Comparison of ENCODE assay signal across 1 cellular context in the genomic region with DNA sequence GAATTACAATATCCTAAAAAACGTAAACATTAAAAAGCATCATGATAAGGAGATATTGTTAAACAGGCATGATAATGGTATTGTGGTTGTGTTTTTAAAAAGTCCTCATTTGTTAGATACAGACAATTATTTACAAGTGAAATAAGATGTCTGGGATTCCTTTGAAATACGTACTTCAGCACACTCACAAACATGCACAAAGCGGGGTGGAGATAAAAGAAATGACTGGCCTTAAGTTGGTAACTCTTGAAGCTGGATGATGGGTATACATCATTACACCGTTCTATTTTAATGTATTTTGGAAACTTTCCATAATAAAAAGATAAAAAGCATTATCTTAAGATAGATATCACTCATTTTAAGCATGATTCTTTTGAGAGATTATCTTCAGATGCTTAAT.
TF ChIP-seq lines count a peak whose summit lies in the region.

No MANE protein-coding gene starts in this region.

TF ChIP-seq in HepG2, 621 proteins besides CTCF, POLR2A, EP300 and RAD21:
- no peak for TF ChIP-seq JUN (CRISPR knock-in tag; IDR thresholded peaks at IDR 0.05)
- no peak for TF ChIP-seq ADNP (CRISPR knock-in tag; IDR thresholded peaks at IDR 0.05)
- TF ChIP-seq, protein P1, sequence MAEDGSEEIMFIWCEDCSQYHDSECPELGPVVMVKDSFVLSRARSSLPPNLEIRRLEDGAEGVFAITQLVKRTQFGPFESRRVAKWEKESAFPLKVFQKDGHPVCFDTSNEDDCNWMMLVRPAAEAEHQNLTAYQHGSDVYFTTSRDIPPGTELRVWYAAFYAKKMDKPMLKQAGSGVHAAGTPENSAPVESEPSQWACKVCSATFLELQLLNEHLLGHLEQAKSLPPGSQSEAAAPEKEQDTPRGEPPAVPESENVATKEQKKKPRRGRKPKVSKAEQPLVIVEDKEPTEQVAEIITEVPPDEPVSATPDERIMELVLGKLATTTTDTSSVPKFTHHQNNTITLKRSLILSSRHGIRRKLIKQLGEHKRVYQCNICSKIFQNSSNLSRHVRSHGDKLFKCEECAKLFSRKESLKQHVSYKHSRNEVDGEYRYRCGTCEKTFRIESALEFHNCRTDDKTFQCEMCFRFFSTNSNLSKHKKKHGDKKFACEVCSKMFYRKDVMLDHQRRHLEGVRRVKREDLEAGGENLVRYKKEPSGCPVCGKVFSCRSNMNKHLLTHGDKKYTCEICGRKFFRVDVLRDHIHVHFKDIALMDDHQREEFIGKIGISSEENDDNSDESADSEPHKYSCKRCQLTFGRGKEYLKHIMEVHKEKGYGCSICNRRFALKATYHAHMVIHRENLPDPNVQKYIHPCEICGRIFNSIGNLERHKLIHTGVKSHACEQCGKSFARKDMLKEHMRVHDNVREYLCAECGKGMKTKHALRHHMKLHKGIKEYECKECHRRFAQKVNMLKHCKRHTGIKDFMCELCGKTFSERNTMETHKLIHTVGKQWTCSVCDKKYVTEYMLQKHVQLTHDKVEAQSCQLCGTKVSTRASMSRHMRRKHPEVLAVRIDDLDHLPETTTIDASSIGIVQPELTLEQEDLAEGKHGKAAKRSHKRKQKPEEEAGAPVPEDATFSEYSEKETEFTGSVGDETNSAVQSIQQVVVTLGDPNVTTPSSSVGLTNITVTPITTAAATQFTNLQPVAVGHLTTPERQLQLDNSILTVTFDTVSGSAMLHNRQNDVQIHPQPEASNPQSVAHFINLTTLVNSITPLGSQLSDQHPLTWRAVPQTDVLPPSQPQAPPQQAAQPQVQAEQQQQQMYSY (CRISPR knock-in tag; IDR thresholded peaks at IDR 0.05): no peak
- no peak for TF ChIP-seq ERF (CRISPR knock-in tag; IDR thresholded peaks at IDR 0.05)
- no peak for TF ChIP-seq ISX (CRISPR knock-in tag; conservative IDR thresholded peaks at IDR 0.05)
